Comparison of ENCODE assay signal across 8 cellular contexts in the genomic region with DNA sequence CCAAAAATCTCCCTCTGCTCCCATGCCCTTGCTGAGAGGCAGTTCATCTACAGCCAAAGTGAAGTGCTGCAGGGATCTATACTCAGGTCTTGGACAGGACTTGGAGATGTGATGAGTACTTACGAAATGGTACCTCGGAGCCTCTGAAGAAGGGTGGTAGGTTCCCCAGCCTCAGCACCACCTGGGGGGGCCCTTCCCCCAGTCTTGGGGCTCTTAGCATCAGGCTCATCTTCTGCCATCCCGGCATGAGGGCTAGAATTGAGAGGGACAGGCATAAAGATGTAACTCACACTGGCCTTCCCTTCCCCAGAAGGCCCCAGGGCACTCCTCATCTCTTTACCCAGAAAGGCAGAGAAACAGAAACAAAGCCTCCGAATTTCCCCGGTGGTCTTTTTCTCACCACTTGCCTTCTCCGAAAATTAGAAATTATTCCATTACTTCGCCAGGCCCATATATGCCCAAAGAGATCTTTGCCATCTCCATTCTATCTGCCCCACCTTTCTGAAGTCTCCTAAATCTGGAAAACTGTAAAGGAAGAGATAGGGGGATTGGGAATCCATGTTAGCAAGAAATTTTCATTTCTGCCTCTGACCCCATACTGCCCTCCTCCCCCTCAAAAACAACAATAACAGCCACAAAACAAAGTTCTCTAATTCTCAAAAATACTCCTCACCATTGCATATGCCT. TPM values are rescaled to one million over a fixed set of nuclear protein-coding genes. Genes with fewer than 3 reads are reported as not detected.
DNase-seq lines count a peak whose midpoint lies in the region; ATAC-seq, FAIRE-seq and TF ChIP-seq lines count a peak whose summit lies in the region.

No MANE protein-coding gene starts in this region.

- H3K9me3 Mint-ChIP-seq in activated naive CD8-positive, alpha-beta T cell treated with anti-CD3 and anti-CD28 coated beads, Interleukin-2, amount 50 U/mL, for 24 hours = no peaks in the 10 kb centered on the region

- H3K27me3 ChIP-seq in stomach smooth muscle (ENCODE audit: control insufficient read depth in 1 of 2, insufficient read depth in 2 of 2, low read length in 2 of 2) = no peaks in the 10 kb centered on the region

- H3K36me3 ChIP-seq in kidney (ENCODE audit: control insufficient read depth in 1 of 2, insufficient read depth in 2 of 2, low read length in 2 of 2) (peaks cover 12 to 14% of the 10 kb centered on the region in 2 donors), stomach smooth muscle (ENCODE audit: control insufficient read depth in 2 of 2, insufficient read depth in 2 of 2, low read length in 2 of 2) (peaks cover 26 to 27% of the 10 kb centered on the region in 2 donors)

- no peaks in the 10 kb centered on the region for H3K9me3 ChIP-seq in kidney (ENCODE audit: control insufficient read depth in 1 of 2, low read length in 2 of 2)
- H3K9me3 ChIP-seq in stomach smooth muscle (ENCODE audit: control insufficient read depth in 2 of 2, low read length in 2 of 2) = no peaks in the 10 kb centered on the region

- DNase-seq in Jurkat, Clone E6-1 (ENCODE audit: low read depth, low spot score) = no peak
- peak; percentile 21 for DNase-seq in activated naive CD8-positive, alpha-beta T cell treated with anti-CD3 and anti-CD28 coated beads, Interleukin-2, amount 50 U/mL, for 24 hours
- DNase-seq in kidney (no peak), hippocampal formation (lab: John Stamatoyannopoulos, UW) (no peak), NCI-H446 treated with DMSO at 0.1 percent for 48 hours (lab: John Stamatoyannopoulos, UW) (no peak), SW480 (ENCODE audit: low spot score) (no peak)

- H3K4me1 ChIP-seq in kidney (ENCODE audit: control insufficient read depth in 1 of 2, insufficient read depth in 1 of 2, low read depth in 1 of 2, low read length in 2 of 2) (peaks cover 11 to 14% of the 10 kb centered on the region in 2 donors), stomach smooth muscle (ENCODE audit: control insufficient read depth, insufficient read depth, low read length) (peaks cover 16% of the 10 kb centered on the region)

- H3K27ac ChIP-seq in kidney (ENCODE audit: low read depth in 2 of 2, low read length in 2 of 2) (peak overlapping the region; percentile 93 to 97), stomach smooth muscle (ENCODE audit: low read length) (peak overlapping the region; percentile 95)

- peaks cover 20% of the 10 kb centered on the region for H3K36me3 Mint-ChIP-seq in activated naive CD8-positive, alpha-beta T cell treated with anti-CD3 and anti-CD28 coated beads, Interleukin-2, amount 50 U/mL, for 24 hours (ENCODE audit: low read depth)

- peaks cover 39% of the 10 kb centered on the region for H3K4me1 Mint-ChIP-seq in activated naive CD8-positive, alpha-beta T cell treated with anti-CD3 and anti-CD28 coated beads, Interleukin-2, amount 50 U/mL, for 24 hours

- peak overlapping the region; percentile 96 for H3K4me3 Mint-ChIP-seq in activated naive CD8-positive, alpha-beta T cell treated with anti-CD3 and anti-CD28 coated beads, Interleukin-2, amount 50 U/mL, for 24 hours

- peak overlapping the region; percentile 44 to 72 for H3K9ac ChIP-seq in kidney (ENCODE audit: low read length in 2 of 2)
- peak overlapping the region; percentile 88 to 96 for H3K9ac ChIP-seq in stomach smooth muscle (ENCODE audit: low read length in 2 of 2)

- no peak for FAIRE-seq in kidney (lab: Jason Lieb, UNC)

- intact Hi-C loops in kidney (cut with DNase I) = no loop called here

- no peak for ATAC-seq in activated naive CD8-positive, alpha-beta T cell treated with anti-CD3 and anti-CD28 coated beads, Interleukin-2, amount 50 U/mL, for 24 hours
- no peak for ATAC-seq in HG03432 (IDR thresholded peaks at IDR 0.05; ENCODE audit: unreplicated experiment)

- peak overlapping the region; percentile 80 for H3K4me3 ChIP-seq in Jurkat, Clone E6-1 (ENCODE audit: low read length)
- H3K4me3 ChIP-seq in kidney (ENCODE audit: low read length in 2 of 2) (peak overlapping the region; percentile 82 to 98), stomach smooth muscle (ENCODE audit: low read length in 2 of 2) (peak overlapping the region; percentile 94 to 99)

- H3K27ac Mint-ChIP-seq in activated naive CD8-positive, alpha-beta T cell treated with anti-CD3 and anti-CD28 coated beads, Interleukin-2, amount 50 U/mL, for 24 hours = peak overlapping the region; percentile 99

- H3K27me3 Mint-ChIP-seq in activated naive CD8-positive, alpha-beta T cell treated with anti-CD3 and anti-CD28 coated beads, Interleukin-2, amount 50 U/mL, for 24 hours = no peaks in the 10 kb centered on the region

- no peak for TF ChIP-seq CTCF in kidney (IDR thresholded peaks at IDR 0.05; ENCODE audit: borderline replicate concordance, extremely low read depth, insufficient read depth)

RNA-seq across cellular contexts. Expression of a gene that starts 0.8 kb away (rescaled TPM):
- polyA plus RNA-seq in Jurkat, Clone E6-1 (2012; ENCODE audit: insufficient read depth, insufficient read length) = 104 TPM
- 46.6 TPM for total RNA-seq in kidney
- polyA plus RNA-seq in kidney (ENCODE audit: insufficient read depth, low read depth, low replicate concordance) = 17.9 TPM

RNA-seq across cellular contexts. Expression of a gene that starts 19.0 kb away (rescaled TPM):
- 45.5 TPM for polyA plus RNA-seq in Jurkat, Clone E6-1 (2012; ENCODE audit: insufficient read depth, insufficient read length)
- 60.9 TPM for total RNA-seq in kidney
- 43.5 TPM for polyA plus RNA-seq in kidney (ENCODE audit: insufficient read depth, low read depth, low replicate concordance)

RNA-seq across cellular contexts. Expression of a gene that starts 26.3 kb away (rescaled TPM):
- not detected for polyA plus RNA-seq in Jurkat, Clone E6-1 (2012; ENCODE audit: insufficient read depth, insufficient read length)
- total RNA-seq in kidney = 50.0 TPM
- polyA plus RNA-seq in kidney (ENCODE audit: insufficient read depth, low read depth, low replicate concordance) = 161 TPM

RNA-seq across cellular contexts. Expression of a gene that starts 53.1 kb away (rescaled TPM):
- polyA plus RNA-seq in Jurkat, Clone E6-1 (2012; ENCODE audit: insufficient read depth, insufficient read length) = 478 TPM
- total RNA-seq in kidney = 212 TPM
- 436 TPM for polyA plus RNA-seq in kidney (ENCODE audit: insufficient read depth, low read depth, low replicate concordance)
